In genomic region chr20:32474967-32475819, GRCh38 we compare ENCODE assay signal across 1 cellular context.
TF ChIP-seq lines count a peak whose summit lies in the region.

No MANE protein-coding gene starts in this region.

TF ChIP-seq in SK-N-SH, 30 proteins besides CTCF, POLR2A, EP300 and RAD21 (continued from another document):
- TF ChIP-seq IRF3 (IDR thresholded peaks at IDR 0.05; ENCODE audit: low read depth, low read length) (no peak), NRF1 (IDR thresholded peaks at IDR 0.05; ENCODE audit: low read depth, low read length) (no peak), PBX3 (IDR thresholded peaks at IDR 0.05) (peak; percentile 27; the same call in 1 of the 2 replicates), RCOR1 (IDR thresholded peaks at IDR 0.05; ENCODE audit: low read length) (no peak), RXRA (IDR thresholded peaks at IDR 0.05; ENCODE audit: borderline replicate concordance, low read depth) (peak; percentile 97), TAF1 (IDR thresholded peaks at IDR 0.05; ENCODE audit: borderline replicate concordance, low read depth, low read length) (no peak), MEF2A (IDR thresholded peaks at IDR 0.05; ENCODE audit: borderline replicate concordance, low read depth) (no peak), NFIC (IDR thresholded peaks at IDR 0.05; ENCODE audit: borderline replicate concordance) (peak; percentile 75), JUND (IDR thresholded peaks at IDR 0.05) (no peak), RFX5 (IDR thresholded peaks at IDR 0.05; ENCODE audit: low read length) (no peak), EZH2phosphoT487 (IDR thresholded peaks at IDR 0.05; ENCODE audit: borderline replicate concordance, low read depth) (no peak), TEAD4 (IDR thresholded peaks at IDR 0.05; ENCODE audit: borderline replicate concordance, insufficient read depth) (peak; percentile 29), MXI1 (IDR thresholded peaks at IDR 0.05; ENCODE audit: low read depth, low read length) (no peak), SMC3 (IDR thresholded peaks at IDR 0.05; ENCODE audit: low read depth, low read length) (no peak; the same call in 1 of the 2 replicates), GABPA (IDR thresholded peaks at IDR 0.05; ENCODE audit: low read depth) (no peak; the same call in 1 of the 2 replicates), FOXM1 (IDR thresholded peaks at IDR 0.05; ENCODE audit: low read depth) (0 out of 2 replicates have a peak, but pooled peaks have one; percentile 50)
